ENCODE assay signal across 8 cellular contexts in genomic region chr12:109098142-109098652, GRCh38. TPM values are rescaled to one million over a fixed set of nuclear protein-coding genes. Genes with fewer than 3 reads are reported as not detected.
DNase-seq lines count a peak whose midpoint lies in the region; ATAC-seq and TF ChIP-seq lines count a peak whose summit lies in the region.

No MANE protein-coding gene starts in this region.

- H4K20me1 ChIP-seq in BLaER1: peaks cover 23% of the 10 kb centered on the region; the same call in 1 of the 2 replicates

- TF ChIP-seq EP300 in ovary (IDR thresholded peaks at IDR 0.05): no peak

- H3K9me3 Mint-ChIP-seq in activated B cell treated with CpG ODN at 0.5 μM for 24 hours: no peaks in the 10 kb centered on the region

- CTCF ChIA-PET in activated B cell treated with CpG ODN at 0.5 μM for 24 hours (lab: Charles Lee): interaction anchor here (3.1 kb wide), 1 partner anchor 14 kb away, joined by 19 read pairs; no protein-coding TSS in a partner anchor

- H3K4me3 ChIP-seq in BLaER1: peak overlapping the region; percentile 95
- H3K4me3 ChIP-seq in foreskin fibroblast (ENCODE audit: low read depth in 1 of 2, low read length in 2 of 2): peak overlapping the region; percentile 53 to 87
- H3K4me3 ChIP-seq in ovary: peak overlapping the region; percentile 78

- H3K27ac ChIP-seq in BLaER1 (peak overlapping the region; percentile 76), ovary (peak overlapping the region; percentile 2 to 84)

- H3K4me1 ChIP-seq in BLaER1 (peaks cover 35% of the 10 kb centered on the region), ovary (ENCODE audit: insufficient read depth) (peaks cover 4% of the 10 kb centered on the region)

- peaks cover 25% of the 10 kb centered on the region for H3K4me1 Mint-ChIP-seq in activated B cell treated with CpG ODN at 0.5 μM for 24 hours

- DNase-seq in activated B cell treated with CpG ODN at 0.5 μM for 24 hours: no peak
- DNase-seq in foreskin fibroblast: peak; percentile 58 to 84
- DNase-seq in ovary: peak in 4 of 5 donors; percentile 71 to 85 (median 78)
- DNase-seq in stimulated activated CD4-positive, alpha-beta T cell treated with anti-CD3 and anti-CD28 coated beads, Interleukin-4, amount 100 ng/mL, for 24 hours: no peak

- H3K4me2 ChIP-seq in BLaER1: peak overlapping the region; percentile 98

- ATAC-seq in GM19328 (IDR thresholded peaks at IDR 0.05; ENCODE audit: unreplicated experiment) (peak; percentile 13), HG03342 (IDR thresholded peaks at IDR 0.05; ENCODE audit: unreplicated experiment) (peak; percentile 27), activated B cell treated with CpG ODN at 0.5 μM for 24 hours (ENCODE audit: low read depth) (peak; percentile 19), HG03469 (IDR thresholded peaks at IDR 0.05; ENCODE audit: unreplicated experiment) (no peak)

- H3K27me3 Mint-ChIP-seq in activated B cell treated with CpG ODN at 0.5 μM for 24 hours: no peaks in the 10 kb centered on the region

- H3K27me3 ChIP-seq in BLaER1: no peaks in the 10 kb centered on the region
- H3K27me3 ChIP-seq in ovary: no peaks in the 10 kb centered on the region

- H3K9ac ChIP-seq in BLaER1: peak overlapping the region; percentile 86

- TF ChIP-seq CTCF in activated B cell treated with CpG ODN at 0.5 μM for 24 hours (IDR thresholded peaks at IDR 0.05) (no peak), foreskin fibroblast (IDR thresholded peaks at IDR 0.05; ENCODE audit: low read depth, low read length) (no peak), ovary (IDR thresholded peaks at IDR 0.05) (no peak)

- POLR2A ChIA-PET in activated B cell treated with CpG ODN at 0.5 μM for 24 hours (lab: Charles Lee): interaction anchor here (1.2 to 1.5 kb wide), 2 partner anchors 14 to 45 kb away, joined by 4 to 5 read pairs; no protein-coding TSS in a partner anchor

- intact Hi-C loops in activated B cell treated with CpG ODN at 0.5 μM for 24 hours (cut with micrococcal nuclease) (loop anchor here (1.0 to 10.0 kb wide), 5 partner anchors 46 to 2003 kb away; partner anchors contain the start of genes CORO1C, CRY1, MMAB and MVK), ovary (cut with DNase I) (loop anchor here in 3 of 4 donors (5.0 to 10.0 kb wide), 5 partner anchors 243 to 536 kb away; partner anchors contain the start of genes ISCU (in 2 of the 3), SART3 (in 2 of the 3) and SSH1 (in 1 of the 3))

- peak overlapping the region; percentile 41 for H3K27ac Mint-ChIP-seq in activated B cell treated with CpG ODN at 0.5 μM for 24 hours

- H3K36me3 ChIP-seq in BLaER1 (peaks cover 40% of the 10 kb centered on the region), ovary (no peaks in the 10 kb centered on the region)

- TF ChIP-seq POLR2A in ovary (IDR thresholded peaks at IDR 0.05): peak; percentile 31

- H3K9me3 ChIP-seq in BLaER1 (no peaks in the 10 kb centered on the region), ovary (no peaks in the 10 kb centered on the region)

- 0 to 1% (median 0%) methylated on average over 33 to 38 of the region's 38 CpGs for WGBS in ovary, 3 donors

- peaks cover 13% of the 10 kb centered on the region for H3K36me3 Mint-ChIP-seq in activated B cell treated with CpG ODN at 0.5 μM for 24 hours (ENCODE audit: low read depth)

- peak overlapping the region; percentile 84 for H3K4me3 Mint-ChIP-seq in activated B cell treated with CpG ODN at 0.5 μM for 24 hours

RNA-seq across cellular contexts. Expression of gene UNG, which starts 0.8 kb away (rescaled TPM):
- total RNA-seq in activated B cell treated with CpG ODN at 0.5 μM for 24 hours (13.2 and 13.3 TPM in 2 replicates), ovary (10 to 100 TPM; 13.5 to 25.4 (median 21.5) TPM)
- polyA plus RNA-seq in ovary: 10 to 100 TPM; 13.5 to 34.2 TPM

RNA-seq across cellular contexts. Expression of gene ALKBH2, which starts 4.9 kb away (rescaled TPM):
- 21.3 and 24.1 TPM in 2 replicates for total RNA-seq in activated B cell treated with CpG ODN at 0.5 μM for 24 hours
- total RNA-seq in ovary: 10 to 100 TPM; 11.3 to 26.4 (median 21.1) TPM
- polyA plus RNA-seq in ovary: 10 to 100 TPM; 11.7 to 24.8 TPM

RNA-seq across cellular contexts. Expression of gene ACACB, which starts 18.2 kb away (rescaled TPM):
- total RNA-seq in activated B cell treated with CpG ODN at 0.5 μM for 24 hours (5.0 and 6.3 TPM in 2 replicates), ovary (10 to 100 TPM; 27.1 to 56.5 (median 40.9) TPM)
- 10 to 100 TPM; 20.5 to 23.0 TPM for polyA plus RNA-seq in ovary

RNA-seq across cellular contexts. Expression of gene USP30, which starts 45.8 kb away (rescaled TPM):
- total RNA-seq in activated B cell treated with CpG ODN at 0.5 μM for 24 hours: 17.4 and 17.7 TPM in 2 replicates
- 10 to 100 TPM; 11.8 to 24.7 (median 21.0) TPM for total RNA-seq in ovary
- polyA plus RNA-seq in ovary: 10 to 100 TPM; 13.0 to 27.1 TPM

Comparison
In these comparisons a context has a peak if more than half of its experiments do, and no peak if none do; other contexts are left out.
1. DNase-seq: peak in foreskin fibroblast (2 of 2) and ovary (4 of 5); none in activated B cell treated with CpG ODN at 0.5 μM for 24 hours (single experiment) and stimulated activated CD4-positive, alpha-beta T cell treated with anti-CD3 and anti-CD28 coated beads, Interleukin-4, amount 100 ng/mL, for 24 hours (single experiment).
2. Peak in every context shown above with its lines, with median percentiles within 50 percentile points of each other: H3K4me3 ChIP-seq.